11 cellular contexts compared by ENCODE assay signal in genomic region chr2:204615456-204615855, GRCh38.
"Had no signal": no experiment of that assay in that cellular context is flagged by ENCODE, and none has a peak within 500 bp of the region (broad histone marks: within the 10 kb centered on the region; RNA-seq: fewer than 3 reads in every experiment).

No MANE protein-coding gene starts in this region.

- DNase-seq: GM23248, GOT3, H7, H9, HCEC 1CT, HFFc6 had no signal

- FAIRE-seq: H1, H54 had no signal

- H3K36me3 ChIP-seq: HAP-1 had no signal

- H3K4me3 ChIP-seq: GM23248, GM23338, HAP-1 had no signal

- H3K27ac ChIP-seq: GM23248 had no signal

- H3K9ac ChIP-seq: GM23248 had no signal

- H2AFZ ChIP-seq: GM23248, GM23338 had no signal

- H3K4me2 ChIP-seq: GM23338 had no signal

- ATAC-seq: GM23338, HCT116 had no signal

- H3K4me1 ChIP-seq: HAP-1 had no signal

- H3K9me3 ChIP-seq: HAP-1 had no signal
